13 cellular contexts compared by ENCODE assay signal in genomic region chr17:44808656-44809388, GRCh38. TPM values are rescaled to one million over a fixed set of nuclear protein-coding genes. Genes with fewer than 3 reads are reported as not detected.
DNase-seq lines count a peak whose midpoint lies in the region; TF ChIP-seq lines count a peak whose summit lies in the region.
"Not testable (repeated sequence)": the region's sequence is repeated elsewhere in the genome, so short reads cannot be mapped to it uniquely, and the experiment has no call there.
"Had no signal": no experiment of that assay in that cellular context is flagged by ENCODE, and none has a peak within 500 bp of the region (broad histone marks: within the 10 kb centered on the region; RNA-seq: fewer than 3 reads in every experiment).

No MANE protein-coding gene starts in this region.

- H3K4me1 ChIP-seq in BLaER1 (peaks cover 27% of the 10 kb centered on the region), rectal smooth muscle tissue (ENCODE audit: control insufficient read depth, insufficient read depth, low read length) (peaks cover 47% of the 10 kb centered on the region), uterus (peaks cover 0 to 15% of the 10 kb centered on the region in 2 donors)
- H3K4me1 ChIP-seq in HEK293 (ENCODE audit: control insufficient read depth, insufficient read depth, low read length); endodermal cell (ENCODE audit: control insufficient read depth, insufficient read depth, low read length): not testable (repeated sequence)

- not testable (repeated sequence) for H3K9me3 ChIP-seq in BLaER1; HEK293 (ENCODE audit: control insufficient read depth, insufficient read depth, low read depth, low read length); endodermal cell (ENCODE audit: control insufficient read depth, low read length); uterus

- H3K9ac ChIP-seq in BLaER1; endodermal cell (ENCODE audit: extremely low read depth, low read length, poor library complexity, severe bottlenecking); rectal smooth muscle tissue (ENCODE audit: low read length): not testable (repeated sequence)

- POLR2A ChIA-PET in HEK293 (lab: Yijun Ruan, JAX), result not testable (repeated sequence)

- H3K27ac ChIP-seq in BLaER1; HEK293 (ENCODE audit: extremely low read depth, low read depth, low read length); endodermal cell (ENCODE audit: low read depth, low read length): not testable (repeated sequence)
- H3K27ac ChIP-seq in rectal smooth muscle tissue (ENCODE audit: low read depth, low read length), result peak overlapping the region; percentile 78
- H3K27ac ChIP-seq in uterus, result peak overlapping the region; percentile 53 to 98

- 92 to 96% methylated on average over 7 to 9 of the region's 9 CpGs for WGBS in endodermal cell (ENCODE audit: insufficient coverage in 1 of 2, insufficient read length in 1 of 2), 2 experiments

- intact Hi-C loops in uterus (cut with DNase I; ENCODE audit: low total_unique reads), result not testable (repeated sequence)

- not testable (repeated sequence) for H3K4me3 ChIP-seq in BLaER1; HEK293 (ENCODE audit: low read depth, low read length); endodermal cell (ENCODE audit: low read length); rectal smooth muscle tissue (ENCODE audit: low read length); uterus

- H3K36me3 Mint-ChIP-seq in endodermal cell (ENCODE audit: low read depth), result peaks cover 36% of the 10 kb centered on the region
- peaks cover 77% of the 10 kb centered on the region for H3K36me3 Mint-ChIP-seq in nephron progenitor cell (ENCODE audit: low read depth)

- TF ChIP-seq POLR2A in uterus (IDR thresholded peaks at IDR 0.05), result not testable (repeated sequence)

- not testable (repeated sequence) for H3K27me3 Mint-ChIP-seq in endodermal cell (ENCODE audit: insufficient read depth); nephron progenitor cell (ENCODE audit: low read depth, poor library complexity)

- H4K20me1 ChIP-seq in BLaER1, result peaks cover 83% of the 10 kb centered on the region

- H3K27ac Mint-ChIP-seq in endodermal cell, result peak overlapping the region; percentile 48
- H3K27ac Mint-ChIP-seq in nephron progenitor cell, result peak overlapping the region; percentile 76

- H3K4me1 Mint-ChIP-seq in endodermal cell, nephron progenitor cell: not testable (repeated sequence)

- H3K36me3 ChIP-seq in BLaER1 (peaks cover 38% of the 10 kb centered on the region), HEK293 (ENCODE audit: control insufficient read depth in 2 of 2, insufficient read depth in 1 of 2, low read length in 2 of 2) (peaks cover 18 to 30% of the 10 kb centered on the region in 2 experiments), endodermal cell (ENCODE audit: control insufficient read depth, insufficient read depth, low read length) (peaks cover 34% of the 10 kb centered on the region)
- not testable (repeated sequence) for H3K36me3 ChIP-seq in rectal smooth muscle tissue (ENCODE audit: control insufficient read depth, insufficient read depth, low read length); uterus

- H3K4me2 ChIP-seq in BLaER1, result peak overlapping the region; percentile 46; the same call in 1 of the 2 replicates

- DNase-seq in NCI-H69 (lab: John Stamatoyannopoulos, UW), result peak; percentile 67
- DNase-seq in endodermal cell, nephron progenitor cell, uterus: not testable (repeated sequence)

- H3K9me3 Mint-ChIP-seq in endodermal cell, nephron progenitor cell: not testable (repeated sequence)

- CTCF ChIA-PET in HEK293 (lab: Yijun Ruan, JAX), result interaction anchor here (0.6 to 1.7 kb wide), 4 partner anchors 11 to 86 kb away, joined by 3 to 4 read pairs (median 3); no protein-coding TSS in a partner anchor

- H3K27me3 ChIP-seq in BLaER1; endodermal cell (ENCODE audit: control insufficient read depth, insufficient read depth, low read length, poor library complexity, severe bottlenecking); rectal smooth muscle tissue (ENCODE audit: control insufficient read depth, insufficient read depth, low read length); uterus: not testable (repeated sequence)

- not testable (repeated sequence) for TF ChIP-seq CTCF in HEK293 (tag by site-specific recombination; IDR thresholded peaks at IDR 0.05); endodermal cell (conservative IDR thresholded peaks at IDR 0.05); nephron progenitor cell (IDR thresholded peaks at IDR 0.05); uterus (IDR thresholded peaks at IDR 0.05)

- H3K4me3 Mint-ChIP-seq in endodermal cell, nephron progenitor cell: not testable (repeated sequence)

TF ChIP-seq in HEK293, 187 proteins besides CTCF, POLR2A, EP300 and RAD21:
- TF ChIP-seq ZBTB6 (tag by site-specific recombination; IDR thresholded peaks at IDR 0.05), result peak; percentile 55; the same call in 1 of the 2 replicates
- TF ChIP-seq, protein P1, sequence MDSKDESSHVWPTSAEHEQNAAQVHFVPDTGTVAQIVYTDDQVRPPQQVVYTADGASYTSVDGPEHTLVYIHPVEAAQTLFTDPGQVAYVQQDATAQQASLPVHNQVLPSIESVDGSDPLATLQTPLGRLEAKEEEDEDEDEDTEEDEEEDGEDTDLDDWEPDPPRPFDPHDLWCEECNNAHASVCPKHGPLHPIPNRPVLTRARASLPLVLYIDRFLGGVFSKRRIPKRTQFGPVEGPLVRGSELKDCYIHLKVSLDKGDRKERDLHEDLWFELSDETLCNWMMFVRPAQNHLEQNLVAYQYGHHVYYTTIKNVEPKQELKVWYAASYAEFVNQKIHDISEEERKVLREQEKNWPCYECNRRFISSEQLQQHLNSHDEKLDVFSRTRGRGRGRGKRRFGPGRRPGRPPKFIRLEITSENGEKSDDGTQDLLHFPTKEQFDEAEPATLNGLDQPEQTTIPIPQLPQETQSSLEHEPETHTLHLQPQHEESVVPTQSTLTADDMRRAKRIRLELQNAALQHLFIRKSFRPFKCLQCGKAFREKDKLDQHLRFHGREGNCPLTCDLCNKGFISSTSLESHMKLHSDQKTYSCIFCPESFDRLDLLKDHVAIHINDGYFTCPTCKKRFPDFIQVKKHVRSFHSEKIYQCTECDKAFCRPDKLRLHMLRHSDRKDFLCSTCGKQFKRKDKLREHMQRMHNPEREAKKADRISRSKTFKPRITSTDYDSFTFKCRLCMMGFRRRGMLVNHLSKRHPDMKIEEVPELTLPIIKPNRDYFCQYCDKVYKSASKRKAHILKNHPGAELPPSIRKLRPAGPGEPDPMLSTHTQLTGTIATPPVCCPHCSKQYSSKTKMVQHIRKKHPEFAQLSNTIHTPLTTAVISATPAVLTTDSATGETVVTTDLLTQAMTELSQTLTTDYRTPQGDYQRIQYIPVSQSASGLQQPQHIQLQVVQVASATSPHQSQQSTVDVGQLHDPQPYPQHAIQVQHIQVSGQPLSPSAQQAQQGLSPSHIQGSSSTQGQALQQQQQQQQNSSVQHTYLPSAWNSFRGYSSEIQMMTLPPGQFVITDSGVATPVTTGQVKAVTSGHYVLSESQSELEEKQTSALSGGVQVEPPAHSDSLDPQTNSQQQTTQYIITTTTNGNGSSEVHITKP (tag by site-specific recombination; IDR thresholded peaks at IDR 0.05), result 0 out of 2 replicates have a peak, but pooled peaks have one; percentile 21
TF ChIP-seq in HEK293: peak in this region for 2; not testable (repeated sequence) for 185.

RNA-seq across cellular contexts. Expression of gene GJC1, which starts 21.3 kb away (rescaled TPM):
- total RNA-seq in endodermal cell (100 to 1,000 TPM in 1 of 2 donors, 10 to 100 TPM in 1; 81.9 to 108 TPM), uterus (10 to 100 TPM; 10.6 to 79.4 (median 50.2) TPM)
- polyA plus RNA-seq in endodermal cell (2013, experiment 1 of 2), result 55.9 TPM
- 55.1 TPM for polyA plus RNA-seq in endodermal cell (2013, experiment 2 of 2)
- total RNA-seq: CD8-positive, alpha-beta T cell had no signal

RNA-seq across cellular contexts. Expression of gene HIGD1B, which starts 38.9 kb away (rescaled TPM):
- not detected for total RNA-seq in endodermal cell
- not detected for polyA plus RNA-seq in endodermal cell (2013, experiment 1 of 2)
- not detected for polyA plus RNA-seq in endodermal cell (2013, experiment 2 of 2)
- total RNA-seq in uterus, result 1 to 10 TPM in 2 of 4 donors, not detected in 2; 2.7 to 8.8 TPM
- total RNA-seq: Calu3; CD8-positive, alpha-beta T cell; H7; HepG2 had no signal
- polyA plus RNA-seq: A549, BJ, HepG2 had no signal

RNA-seq across cellular contexts. Expression of gene ADAM11, which starts 50.0 kb away (rescaled TPM):
- total RNA-seq in endodermal cell, result 1 to 10 TPM; 1.9 to 3.5 TPM
- 3.9 TPM for polyA plus RNA-seq in endodermal cell (2013, experiment 1 of 2)
- polyA plus RNA-seq in endodermal cell (2013, experiment 2 of 2), result 3.6 TPM
- 1 to 10 TPM; 1.2 to 5.5 (median 2.1) TPM for total RNA-seq in uterus
